ENCODE assay signal across 9 cellular contexts in genomic region chr10:129756912-129757861, GRCh38.
A peak's percentile ranks its signal among the peaks of the same experiment; 100 is the strongest.
DNase-seq lines count a peak whose midpoint lies in the region; ATAC-seq and TF ChIP-seq lines count a peak whose summit lies in the region.
"Had no signal": no experiment of that assay in that cellular context is flagged by ENCODE, and none has a peak within 500 bp of the region (broad histone marks: within the 10 kb centered on the region; RNA-seq: fewer than 3 reads in every experiment).

No MANE protein-coding gene starts in this region.

- intact Hi-C loops in cardiac septum (cut with DNase I) (no loop called here), sigmoid colon (cut with DNase I) (no loop called here)

- H3K9me3 Mint-ChIP-seq in GM23338, result peaks cover 19% of the 10 kb centered on the region

- DNase-seq in NCI-H2171 treated with DMSO at 0.1 percent for 48 hours (lab: John Stamatoyannopoulos, UW), result peak; percentile 63
- peak; percentile 67 for DNase-seq in cardiac septum (ENCODE audit: low spot score)
- peak; percentile 59 for DNase-seq in sigmoid colon
- DNase-seq in NCI-H146 (lab: John Stamatoyannopoulos, UW), result no peak
- DNase-seq in GM23338 (ENCODE audit: low spot score), result no peak
- DNase-seq: brain microvascular endothelial cell had no signal

- H4K20me1 ChIP-seq in GM23338 (replicated peaks; ENCODE audit: insufficient read depth), result no peaks in the 10 kb centered on the region

- TF ChIP-seq EP300 in sigmoid colon (IDR thresholded peaks at IDR 0.05), result no peak

- H3K4me1 Mint-ChIP-seq in GM23338, result peaks cover 6% of the 10 kb centered on the region; the same call in 2 of the 3 replicates

- H3K4me3 ChIP-seq in sigmoid colon (peak overlapping the region in 2 of 4 donors; percentile 2 to 28), GM23338 (no peak overlapping the region)

- H3K27ac Mint-ChIP-seq in GM23338, result no peak overlapping the region

- H3K36me3 ChIP-seq in sigmoid colon (peaks cover 0 to 14% (median 5%) of the 10 kb centered on the region in 4 donors), GM23338 (ENCODE audit: insufficient read depth) (no peaks in the 10 kb centered on the region)
- H3K36me3 ChIP-seq: brain microvascular endothelial cell had no signal

- ATAC-seq in GM21390 (IDR thresholded peaks at IDR 0.05; ENCODE audit: unreplicated experiment) (peak; percentile 53), GM23338 (no peak), HG02678 (IDR thresholded peaks at IDR 0.05; ENCODE audit: unreplicated experiment) (no peak)
- ATAC-seq: left colon had no signal

- TF ChIP-seq CTCF in sigmoid colon (IDR thresholded peaks at IDR 0.05) (no peak), GM23338 (conservative IDR thresholded peaks at IDR 0.05; ENCODE audit: low read depth in 2 of 2) (no peak)

- H3K4me2 ChIP-seq in GM23338, result no peak overlapping the region

- no peak for TF ChIP-seq POLR2A in sigmoid colon (IDR thresholded peaks at IDR 0.05)

- no peaks in the 10 kb centered on the region for H3F3A ChIP-seq in GM23338 (replicated peaks; ENCODE audit: low read depth)

- H3K27ac ChIP-seq in sigmoid colon, result peak overlapping the region in 3 of 4 donors; percentile 11 to 44 (median 31)
- H3K27ac ChIP-seq in GM23338 (ENCODE audit: low read depth), result no peak overlapping the region
- H3K27ac ChIP-seq: brain microvascular endothelial cell had no signal

- WGBS in sigmoid colon, 2 donors, result 51 to 78% methylated on average over 21 of the region's 21 CpGs

- H3K4me1 ChIP-seq in sigmoid colon, result peaks cover 0 to 12% (median 4%) of the 10 kb centered on the region in 4 donors
- H3K4me1 ChIP-seq in GM23338 (ENCODE audit: insufficient read depth), result no peaks in the 10 kb centered on the region

- no peaks in the 10 kb centered on the region for H3K79me2 ChIP-seq in GM23338 (replicated peaks; ENCODE audit: insufficient read depth)

- H2AFZ ChIP-seq in GM23338, result no peak overlapping the region

- no peak overlapping the region for H3K4me3 Mint-ChIP-seq in GM23338

- no peaks in the 10 kb centered on the region for H3K27me3 ChIP-seq in sigmoid colon
- H3K27me3 ChIP-seq in GM23338 (ENCODE audit: insufficient read depth), result no peaks in the 10 kb centered on the region
- H3K27me3 ChIP-seq: brain microvascular endothelial cell had no signal

- H3K9me3 ChIP-seq in sigmoid colon, result no peaks in the 10 kb centered on the region

- H3K9me2 ChIP-seq in GM23338 (ENCODE audit: insufficient read depth), result 0 out of 2 replicates have a peak, but pooled peaks cover 4% of the 10 kb centered on the region

- no peaks in the 10 kb centered on the region for H3K27me3 Mint-ChIP-seq in GM23338 (ENCODE audit: insufficient read depth, low read depth, poor library complexity)

- H3K36me3 Mint-ChIP-seq in GM23338 (ENCODE audit: low read depth), result peaks cover 8% of the 10 kb centered on the region; the same call in 2 of the 3 replicates

TF ChIP-seq in GM23338, 12 proteins besides CTCF, POLR2A, EP300 and RAD21 (continues in another document):
- TF ChIP-seq POLR2AphosphoS5 (IDR thresholded peaks at IDR 0.05; ENCODE audit: low read depth), result no peak
- TF ChIP-seq CREB1 (CRISPR knock-in tag; IDR thresholded peaks at IDR 0.05; ENCODE audit: low read depth), result no peak
- no peak for TF ChIP-seq STAT1 (IDR thresholded peaks at IDR 0.05; ENCODE audit: unreplicated experiment)
- TF ChIP-seq EZH2phosphoT487 (IDR thresholded peaks at IDR 0.05; ENCODE audit: unreplicated experiment), result no peak
- TF ChIP-seq ETS1 (IDR thresholded peaks at IDR 0.05), result no peak
- no peak for TF ChIP-seq ZNF114 (CRISPR knock-in tag; IDR thresholded peaks at IDR 0.05)
- TF ChIP-seq REST (IDR thresholded peaks at IDR 0.05; ENCODE audit: unreplicated experiment), result no peak
- TF ChIP-seq JUNB (IDR thresholded peaks at IDR 0.05; ENCODE audit: unreplicated experiment), result no peak
- no peak for TF ChIP-seq EZH2 (IDR thresholded peaks at IDR 0.05; ENCODE audit: low read depth, unreplicated experiment)

Comparison
In these comparisons a context has a peak if more than half of its experiments do, and no peak if none do; other contexts are left out.
1. DNase-seq: peak in NCI-H2171 treated with DMSO at 0.1 percent for 48 hours (single experiment), cardiac septum (single experiment) and sigmoid colon (single experiment); none in NCI-H146 (single experiment) and GM23338 (single experiment).